ENCODE assay signal across 9 cellular contexts in the genomic region with DNA sequence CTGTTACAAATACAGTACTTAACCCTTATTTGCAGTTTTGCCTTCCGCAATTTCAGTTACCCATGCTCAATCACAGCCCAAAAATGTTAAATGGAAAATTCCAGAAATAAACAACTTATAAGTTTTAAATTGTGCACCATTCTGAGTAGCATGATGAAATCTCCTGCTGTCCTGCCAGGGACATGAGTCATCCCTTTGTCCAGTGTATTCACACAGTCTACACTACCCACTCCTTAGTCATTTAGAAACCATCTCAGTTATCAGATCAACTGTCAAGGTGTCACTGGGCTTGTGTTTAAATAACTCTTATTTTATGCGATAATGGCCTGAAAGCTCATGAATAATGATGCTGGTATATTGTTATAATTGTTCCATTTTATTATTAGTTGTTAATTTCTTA.
DNase-seq lines count a peak whose midpoint lies in the region; ATAC-seq and TF ChIP-seq lines count a peak whose summit lies in the region.
"Had no signal": no experiment of that assay in that cellular context is flagged by ENCODE, and none has a peak within 500 bp of the region (broad histone marks: within the 10 kb centered on the region; RNA-seq: fewer than 3 reads in every experiment).

No MANE protein-coding gene starts in this region.

- no peaks in the 10 kb centered on the region for H3K27me3 ChIP-seq in right cardiac atrium (ENCODE audit: control insufficient read depth, insufficient read depth)
- H3K27me3 ChIP-seq in A673 (replicated peaks; ENCODE audit: insufficient read depth, low read depth, low read length, poor library complexity): no peaks in the 10 kb centered on the region

- WGBS in right cardiac atrium: 86% methylated on average over 2 of the region's 2 CpGs

- H3K27ac Mint-ChIP-seq in WTC11: no peak overlapping the region
- no peak overlapping the region for H3K27ac Mint-ChIP-seq in endothelial cell (ENCODE audit: unreplicated experiment)
- H3K27ac Mint-ChIP-seq: activated B cell treated with CpG ODN at 0.5 μM for 24 hours had no signal

- no peak overlapping the region for H3K4me3 Mint-ChIP-seq in WTC11
- H3K4me3 Mint-ChIP-seq in endothelial cell (ENCODE audit: unreplicated experiment): no peak overlapping the region
- H3K4me3 Mint-ChIP-seq: activated B cell treated with CpG ODN at 0.5 μM for 24 hours had no signal

- H3K4me1 Mint-ChIP-seq in WTC11 (peaks cover 15% of the 10 kb centered on the region), endothelial cell (ENCODE audit: unreplicated experiment) (no peaks in the 10 kb centered on the region)
- H3K4me1 Mint-ChIP-seq: activated B cell treated with CpG ODN at 0.5 μM for 24 hours had no signal

- H3K36me3 Mint-ChIP-seq in WTC11: no peaks in the 10 kb centered on the region
- no peaks in the 10 kb centered on the region for H3K36me3 Mint-ChIP-seq in endothelial cell (ENCODE audit: low read depth, unreplicated experiment)

- H3K9me3 ChIP-seq in right cardiac atrium (ENCODE audit: control insufficient read depth, low read length) (no peaks in the 10 kb centered on the region), A673 (ENCODE audit: low read depth, low read length, poor library complexity, severe bottlenecking) (no peaks in the 10 kb centered on the region)

- intact Hi-C loops in right cardiac atrium (cut with DNase I): no loop called here
- intact Hi-C loops in A673 (cut with micrococcal nuclease; ENCODE audit: unreplicated experiment): no loop called here

- DNase-seq in A172 (ENCODE audit: low spot score) (peak; percentile 98), WTC11 (ENCODE audit: low spot score) (no peak), right cardiac atrium (peak in 2 of 3 donors; percentile 48 to 67), NOMO-1 treated with DMSO at 0.1 percent for 48 hours (lab: John Stamatoyannopoulos, UW; ENCODE audit: unreplicated experiment) (no peak), A673 (ENCODE audit: low spot score) (no peak), endothelial cell (ENCODE audit: low spot score) (no peak)
- DNase-seq: activated B cell treated with CpG ODN at 0.5 μM for 24 hours had no signal

- TF ChIP-seq CTCF in WTC11 (IDR thresholded peaks at IDR 0.05) (no peak), A673 (conservative IDR thresholded peaks at IDR 0.05; ENCODE audit: low read depth, low read length) (no peak), endothelial cell (IDR thresholded peaks at IDR 0.05; ENCODE audit: unreplicated experiment) (no peak)

- no peaks in the 10 kb centered on the region for H3K36me3 ChIP-seq in A673 (ENCODE audit: insufficient read depth, low read length, poor library complexity, severe bottlenecking)

- POLR2A ChIA-PET in WTC11 (lab: Charles Lee) (no interaction called here), A673 (lab: Charles Lee; ENCODE audit: low non-redundant PET) (no interaction called here)

- ATAC-seq in HG02623 (IDR thresholded peaks at IDR 0.05; ENCODE audit: unreplicated experiment): peak; percentile 57
- ATAC-seq in WTC11: no peak
- peak; percentile 79 to 89 for ATAC-seq in right cardiac atrium
- no peak for ATAC-seq in GM18873 (IDR thresholded peaks at IDR 0.05; ENCODE audit: low FRiP score, unreplicated experiment)

- H3K4me3 ChIP-seq in right cardiac atrium (ENCODE audit: low read length): no peak overlapping the region
- no peak overlapping the region for H3K4me3 ChIP-seq in A673 (ENCODE audit: low read depth, low read length, poor library complexity, severe bottlenecking)

- H3K27me3 Mint-ChIP-seq in WTC11 (ENCODE audit: low read depth) (no peaks in the 10 kb centered on the region), endothelial cell (ENCODE audit: unreplicated experiment) (no peaks in the 10 kb centered on the region)
- H3K27me3 Mint-ChIP-seq: activated B cell treated with CpG ODN at 0.5 μM for 24 hours had no signal

- H3K9me3 Mint-ChIP-seq in WTC11: 0 out of 2 replicates have a peak, but pooled peaks cover 3% of the 10 kb centered on the region
- H3K9me3 Mint-ChIP-seq in endothelial cell (ENCODE audit: unreplicated experiment): no peaks in the 10 kb centered on the region
- H3K9me3 Mint-ChIP-seq: activated B cell treated with CpG ODN at 0.5 μM for 24 hours had no signal

- H3K4me1 ChIP-seq in right cardiac atrium (ENCODE audit: control insufficient read depth, insufficient read depth, low read length): peaks cover 7% of the 10 kb centered on the region
- peaks cover 8% of the 10 kb centered on the region for H3K4me1 ChIP-seq in A673 (ENCODE audit: insufficient read depth, low read length, poor library complexity, severe bottlenecking)

- no TSS peak for BruUV-seq in A673 (replicated peaks; lab: Mats Ljungman, UMichigan)

- H3K27ac ChIP-seq in right cardiac atrium (ENCODE audit: low read length) (no peak overlapping the region), A673 (ENCODE audit: low read depth, low read length, poor library complexity, severe bottlenecking) (no peak overlapping the region)

- CTCF ChIA-PET in WTC11 (lab: Charles Lee) (no interaction called here), A673 (lab: Charles Lee) (no interaction called here)

TF ChIP-seq in WTC11, 78 proteins besides CTCF, POLR2A, EP300 and RAD21:
- TF ChIP-seq TCF7 (CRISPR knock-in tag; IDR thresholded peaks at IDR 0.05; ENCODE audit: low read depth) (no peak), GABPB1 (CRISPR knock-in tag; IDR thresholded peaks at IDR 0.05) (peak; percentile 94)

Comparison
In these comparisons a context has a peak if more than half of its experiments do, and no peak if none do; other contexts are left out.
1. DNase-seq: peak in A172 (single experiment) and right cardiac atrium (2 of 3); none in WTC11 (single experiment), NOMO-1 treated with DMSO at 0.1 percent for 48 hours (single experiment), A673 (single experiment) and endothelial cell (single experiment).
2. ATAC-seq: peak in HG02623 (single experiment) and right cardiac atrium (2 of 2); none in WTC11 (single experiment) and GM18873 (single experiment).